In the genomic region with DNA sequence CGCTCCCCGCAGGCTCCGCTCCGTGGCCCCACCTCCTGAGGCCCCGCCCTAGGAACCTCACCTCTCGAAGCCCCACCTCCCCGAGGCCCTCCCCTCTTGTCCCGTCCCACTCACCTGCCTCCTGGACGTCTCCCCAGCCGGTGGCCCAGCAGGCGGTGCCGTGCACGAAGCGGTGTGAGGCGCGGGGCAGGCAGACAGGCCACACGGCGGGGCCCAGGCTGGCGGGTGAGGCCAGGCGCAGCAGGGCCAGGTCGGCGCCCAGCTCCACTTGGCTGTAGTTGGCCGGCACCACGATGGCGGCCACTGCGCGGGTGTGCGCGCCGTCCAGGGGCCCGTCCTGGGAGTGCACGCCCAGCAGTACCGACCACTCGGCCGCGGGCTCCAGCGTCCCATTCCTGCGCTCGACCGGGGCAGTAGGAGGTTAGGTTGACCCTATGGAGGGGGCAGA, we compare ENCODE assay signal across 15 cellular contexts. TPM values are rescaled to one million over a fixed set of nuclear protein-coding genes. Genes with fewer than 3 reads are reported as not detected.
DNase-seq lines count a peak whose midpoint lies in the region; ATAC-seq, FAIRE-seq and TF ChIP-seq lines count a peak whose summit lies in the region.
"Had no signal": no experiment of that assay in that cellular context is flagged by ENCODE, and none has a peak within 500 bp of the region (broad histone marks: within the 10 kb centered on the region; RNA-seq: fewer than 3 reads in every experiment).

No MANE protein-coding gene starts in this region.

- H3K9me3 ChIP-seq in keratinocyte (ENCODE audit: control insufficient read depth, low read depth, low read length) (no peaks in the 10 kb centered on the region), smooth muscle cell (replicated peaks; ENCODE audit: low read depth) (no peaks in the 10 kb centered on the region), aorta (ENCODE audit: control insufficient read depth, low read length) (no peaks in the 10 kb centered on the region)
- H3K9me3 ChIP-seq: A549 had no signal

- in situ Hi-C loops in GM13976 (cut with MboI; ENCODE audit: low sequenced_read_pairs, unreplicated experiment): no loop called here

- H3K4me3 ChIP-seq in bronchial epithelial cell (ENCODE audit: low read depth, low read length) (peak overlapping the region; percentile 3), keratinocyte (ENCODE audit: control insufficient read depth in 2 of 3, extremely low read depth in 1 of 3, insufficient read depth in 2 of 3, low read depth in 1 of 3, low read length in 3 of 3) (peak overlapping the region in 2 of 3 experiments; percentile 18 to 41), smooth muscle cell (no peak overlapping the region), aorta (ENCODE audit: low read length in 2 of 2) (no peak overlapping the region)
- H3K4me3 ChIP-seq: A549 had no signal

- H3K4me1 ChIP-seq in keratinocyte (ENCODE audit: control insufficient read depth, extremely low read depth, insufficient read depth, low read length) (peaks cover 7% of the 10 kb centered on the region), smooth muscle cell (ENCODE audit: low read depth) (no peaks in the 10 kb centered on the region), aorta (ENCODE audit: control insufficient read depth in 1 of 2, insufficient read depth in 2 of 2, low read length in 2 of 2) (no peaks in the 10 kb centered on the region)

- H3K27me3 ChIP-seq in bronchial epithelial cell (ENCODE audit: control insufficient read depth, insufficient read depth, low read length): no peaks in the 10 kb centered on the region
- no peaks in the 10 kb centered on the region for H3K27me3 ChIP-seq in keratinocyte (ENCODE audit: control insufficient read depth, extremely low read depth, insufficient read depth, low read length)
- peaks cover 27% of the 10 kb centered on the region for H3K27me3 ChIP-seq in smooth muscle cell (ENCODE audit: low read depth)
- no peaks in the 10 kb centered on the region for H3K27me3 ChIP-seq in aorta (ENCODE audit: control insufficient read depth in 1 of 2, insufficient read depth in 2 of 2, low read length in 1 of 2)

- intact Hi-C loops in aorta (cut with DNase I): loop anchor here in 1 of 2 donors (10.0 kb wide), 1 partner anchor 164 kb away; a partner anchor contains a TSS

- H3K27ac ChIP-seq in keratinocyte (ENCODE audit: control insufficient read depth, insufficient read depth, low read length) (no peak overlapping the region), smooth muscle cell (ENCODE audit: low read depth) (no peak overlapping the region), aorta (ENCODE audit: low read depth in 1 of 2, low read length in 2 of 2) (no peak overlapping the region)
- H3K27ac ChIP-seq: A549 had no signal

- H3K4me2 ChIP-seq in keratinocyte (ENCODE audit: control insufficient read depth, extremely low read depth, insufficient read depth, low read depth, low read length): peak overlapping the region; percentile 61
- H3K4me2 ChIP-seq in smooth muscle cell: peak overlapping the region; percentile 74
- H3K4me2 ChIP-seq: A549 had no signal

- peak overlapping the region; percentile 20 for H2AFZ ChIP-seq in keratinocyte (ENCODE audit: control insufficient read depth, low read length)
- peak overlapping the region; percentile 84 for H2AFZ ChIP-seq in smooth muscle cell (ENCODE audit: low read depth)

- H3K36me3 ChIP-seq in bronchial epithelial cell (ENCODE audit: control insufficient read depth, insufficient read depth, low read length): no peaks in the 10 kb centered on the region
- H3K36me3 ChIP-seq in keratinocyte (ENCODE audit: control insufficient read depth in 2 of 2, extremely low read depth in 1 of 2, insufficient read depth in 2 of 2, low read length in 2 of 2): no peaks in the 10 kb centered on the region
- no peaks in the 10 kb centered on the region for H3K36me3 ChIP-seq in smooth muscle cell (ENCODE audit: low read depth)
- no peaks in the 10 kb centered on the region for H3K36me3 ChIP-seq in aorta (ENCODE audit: control insufficient read depth in 1 of 2, insufficient read depth in 2 of 2, low read length in 1 of 2)

- no peak for ATAC-seq in aorta (ENCODE audit: low FRiP score)
- ATAC-seq: activated CD8-positive, alpha-beta T cell treated with anti-CD3 and anti-CD28 coated beads for 36 hours; T-helper 17 cell had no signal

- dilution Hi-C loops in keratinocyte (cut with MboI; ENCODE audit: extremely low pct_ligation_motif_present, low sequenced_read_pairs): no loop called here

- no peak for FAIRE-seq in bronchial epithelial cell (lab: Jason Lieb, UNC)
- no peak for FAIRE-seq in keratinocyte (lab: Jason Lieb, UNC)
- FAIRE-seq: A549 had no signal

- peak; percentile 22 for DNase-seq in NCI-H2029 (lab: John Stamatoyannopoulos, UW)
- DNase-seq in NCI-H2029 treated with DMSO at 0.1 percent for 48 hours (lab: John Stamatoyannopoulos, UW): no peak
- DNase-seq in bronchial epithelial cell (ENCODE audit: low read depth): peak; percentile 44
- no peak for DNase-seq in keratinocyte (ENCODE audit: low read depth, low spot score)
- no peak for DNase-seq in smooth muscle cell (lab: John Stamatoyannopoulos, UW; ENCODE audit: unreplicated experiment)
- no peak for DNase-seq in epidermal melanocyte (ENCODE audit: insufficient read length, low spot score)
- no peak for DNase-seq in aorta
- no peak for DNase-seq in GM13976 (ENCODE audit: low spot score)
- DNase-seq: activated CD8-positive, alpha-beta T cell treated with anti-CD3 and anti-CD28 coated beads for 36 hours; NCI-H1417 treated with DMSO at 0.1 percent for 48 hours; T-helper 17 cell had no signal

- H3K9ac ChIP-seq in keratinocyte (ENCODE audit: control insufficient read depth, extremely low read depth, insufficient read depth, low read length) (no peak overlapping the region), smooth muscle cell (ENCODE audit: low read depth) (no peak overlapping the region)

- TF ChIP-seq CTCF in bronchial epithelial cell (IDR thresholded peaks at IDR 0.05; ENCODE audit: insufficient read depth, low read length, severe bottlenecking) (no peak), keratinocyte (optimal IDR thresholded peaks at IDR 0.05 in 1 of 3, IDR thresholded peaks at IDR 0.05 in 1 of 3, conservative IDR thresholded peaks at IDR 0.05 in 1 of 3; ENCODE audit: extremely low read depth in 1 of 3, insufficient read depth in 2 of 3, low read length in 3 of 3) (peak in 1 of 3 experiments; percentile 27), smooth muscle cell (IDR thresholded peaks at IDR 0.05; ENCODE audit: borderline replicate concordance, insufficient read depth, poor library complexity, severe bottlenecking) (no peak), GM13976 (IDR thresholded peaks at IDR 0.05; ENCODE audit: borderline replicate concordance, control extremely low read depth, extremely low read depth, insufficient read depth, missing control alignments) (no peak)

- H3K79me2 ChIP-seq in keratinocyte (ENCODE audit: control insufficient read depth, insufficient read depth, low read length) (no peaks in the 10 kb centered on the region), smooth muscle cell (ENCODE audit: low read depth) (no peaks in the 10 kb centered on the region)

- WGBS in smooth muscle cell (ENCODE audit: low lambda C conversion rate): 18% methylated on average over 30 of the region's 40 CpGs
- 7 to 11% methylated on average over 30 to 40 of the region's 40 CpGs for WGBS in aorta, 2 donors

- no peaks in the 10 kb centered on the region for H3K9me1 ChIP-seq in keratinocyte (ENCODE audit: control insufficient read depth, extremely low read depth, insufficient read depth, low read length)

- no peaks in the 10 kb centered on the region for H3F3A ChIP-seq in smooth muscle cell (ENCODE audit: low read depth)

- no peaks in the 10 kb centered on the region for H4K20me1 ChIP-seq in keratinocyte (ENCODE audit: control insufficient read depth, extremely low read depth, insufficient read depth, low read length)
- H4K20me1 ChIP-seq in smooth muscle cell (ENCODE audit: low read depth): no peaks in the 10 kb centered on the region

RNA-seq across cellular contexts. Expression of a gene that starts 1.6 kb away (rescaled TPM):
- total RNA-seq in bronchial epithelial cell (0.26 and 1.3 TPM in 2 replicates), smooth muscle cell (1.6 TPM in 1 of 2 replicates, not detected in the other), aorta (1 to 10 TPM; 3.5 to 8.8 TPM)
- polyA plus RNA-seq in keratinocyte (0.08 to 0.95 TPM (median 0.43 TPM) in 3 replicates), smooth muscle cell (0.31 and 0.66 TPM in 2 replicates), aorta (1 to 10 TPM; 4.2 to 5.1 TPM)
- polyA plus RNA-seq in keratinocyte (2011; ENCODE audit: low read depth): not detected
- polyA plus RNA-seq in keratinocyte (2011; cell fraction: cytosol; rRNA removed): 0.21 and 0.42 TPM in 2 replicates
- polyA plus RNA-seq in keratinocyte (2011; cell fraction: nucleus; rRNA removed): 0.28 and 0.39 TPM in 2 replicates
- polyA plus RNA-seq in keratinocyte (2012; ENCODE audit: low replicate concordance): 0.31 and 3.0 TPM in 2 replicates
- 0.26 TPM in 1 of 3 replicates, not detected in the others for polyA minus RNA-seq in keratinocyte
- polyA minus RNA-seq in keratinocyte (2011; cell fraction: cytosol; rRNA and poly(A)+ RNA removed): 3.5 TPM
- polyA minus RNA-seq in keratinocyte (2011; cell fraction: nucleus; rRNA and poly(A)+ RNA removed): not detected in 2 replicates

RNA-seq across cellular contexts. Expression of a gene that starts 12.8 kb away (rescaled TPM):
- total RNA-seq in bronchial epithelial cell (15.0 and 31.0 TPM in 2 replicates), smooth muscle cell (15.1 and 17.3 TPM in 2 replicates), aorta (not detected)
- polyA plus RNA-seq in keratinocyte (31.2 to 65.3 TPM (median 46.4 TPM) in 3 replicates), smooth muscle cell (13.9 and 68.0 TPM in 2 replicates), aorta (10 to 100 TPM in 1 of 2 donors, under 1 TPM in 1; 0.77 to 11.9 TPM)
- polyA plus RNA-seq in keratinocyte (2011; ENCODE audit: low read depth): 98.4 TPM
- polyA plus RNA-seq in keratinocyte (2011; cell fraction: cytosol; rRNA removed): 29.2 and 43.2 TPM in 2 replicates
- 130 and 172 TPM in 2 replicates for polyA plus RNA-seq in keratinocyte (2011; cell fraction: nucleus; rRNA removed)
- polyA plus RNA-seq in keratinocyte (2012; ENCODE audit: low replicate concordance): 48.9 and 381 TPM in 2 replicates
- polyA minus RNA-seq in keratinocyte: 41.0 to 94.3 TPM (median 74.2 TPM) in 3 replicates
- 89.6 TPM for polyA minus RNA-seq in keratinocyte (2011; cell fraction: cytosol; rRNA and poly(A)+ RNA removed)
- 113 and 118 TPM in 2 replicates for polyA minus RNA-seq in keratinocyte (2011; cell fraction: nucleus; rRNA and poly(A)+ RNA removed)
- total RNA-seq: activated CD8-positive, alpha-beta T cell treated with anti-CD3 and anti-CD28 coated beads for 36 hours; fibroblast of villous mesenchyme; HT1080; T-helper 17 cell; temporal lobe had no signal

RNA-seq across cellular contexts. Expression of a gene that starts 30.8 kb away (rescaled TPM):
- total RNA-seq in bronchial epithelial cell (34.1 and 54.5 TPM in 2 replicates), smooth muscle cell (26.3 and 32.9 TPM in 2 replicates), aorta (10 to 100 TPM; 51.6 to 61.1 TPM)
- polyA plus RNA-seq in keratinocyte (25.9 to 26.4 TPM (median 26.1 TPM) in 3 replicates), smooth muscle cell (27.4 and 29.1 TPM in 2 replicates), aorta (10 to 100 TPM; 24.3 to 65.7 TPM)
- 21.1 TPM for polyA plus RNA-seq in keratinocyte (2011; ENCODE audit: low read depth)
- 16.3 and 17.4 TPM in 2 replicates for polyA plus RNA-seq in keratinocyte (2011; cell fraction: cytosol; rRNA removed)
- polyA plus RNA-seq in keratinocyte (2011; cell fraction: nucleus; rRNA removed): 40.6 and 41.8 TPM in 2 replicates
- 20.1 and 28.2 TPM in 2 replicates for polyA plus RNA-seq in keratinocyte (2012; ENCODE audit: low replicate concordance)
- 13.0 to 20.1 TPM (median 15.9 TPM) in 3 replicates for polyA minus RNA-seq in keratinocyte
- 17.3 TPM for polyA minus RNA-seq in keratinocyte (2011; cell fraction: cytosol; rRNA and poly(A)+ RNA removed)
- 9.5 and 13.0 TPM in 2 replicates for polyA minus RNA-seq in keratinocyte (2011; cell fraction: nucleus; rRNA and poly(A)+ RNA removed)

RNA-seq across cellular contexts. Expression of a gene that starts 31.6 kb away (rescaled TPM):
- total RNA-seq in bronchial epithelial cell (24.2 and 25.0 TPM in 2 replicates), smooth muscle cell (56.2 and 58.6 TPM in 2 replicates), aorta (100 to 1,000 TPM; 243 to 254 TPM)
- polyA plus RNA-seq in keratinocyte (88.0 to 210 TPM (median 199 TPM) in 3 replicates), smooth muscle cell (225 and 316 TPM in 2 replicates), aorta (100 to 1,000 TPM in 1 of 2 donors, 10 to 100 TPM in 1; 95.7 to 329 TPM)
- 138 TPM for polyA plus RNA-seq in keratinocyte (2011; ENCODE audit: low read depth)
- polyA plus RNA-seq in keratinocyte (2011; cell fraction: cytosol; rRNA removed): 50.2 and 69.9 TPM in 2 replicates
- 170 and 201 TPM in 2 replicates for polyA plus RNA-seq in keratinocyte (2011; cell fraction: nucleus; rRNA removed)
- polyA plus RNA-seq in keratinocyte (2012; ENCODE audit: low replicate concordance): 196 and 474 TPM in 2 replicates
- polyA minus RNA-seq in keratinocyte: 44.0 to 226 TPM (median 102 TPM) in 3 replicates
- polyA minus RNA-seq in keratinocyte (2011; cell fraction: cytosol; rRNA and poly(A)+ RNA removed): 112 TPM
- 53.8 and 89.2 TPM in 2 replicates for polyA minus RNA-seq in keratinocyte (2011; cell fraction: nucleus; rRNA and poly(A)+ RNA removed)

RNA-seq across cellular contexts. Expression of a gene that starts 40.1 kb away (rescaled TPM):
- total RNA-seq in bronchial epithelial cell: 7.4 and 7.9 TPM in 2 replicates
- 17.2 to 35.7 TPM (median 19.9 TPM) in 3 replicates for polyA plus RNA-seq in keratinocyte
- 6.6 TPM for polyA plus RNA-seq in keratinocyte (2011; ENCODE audit: low read depth)
- 20.0 and 36.7 TPM in 2 replicates for polyA plus RNA-seq in keratinocyte (2011; cell fraction: cytosol; rRNA removed)
- polyA plus RNA-seq in keratinocyte (2011; cell fraction: nucleus; rRNA removed): 16.4 and 20.7 TPM in 2 replicates
- polyA plus RNA-seq in keratinocyte (2012; ENCODE audit: low replicate concordance): 30.4 and 38.5 TPM in 2 replicates
- 15.3 to 56.4 TPM (median 16.2 TPM) in 3 replicates for polyA minus RNA-seq in keratinocyte
- 32.4 TPM for polyA minus RNA-seq in keratinocyte (2011; cell fraction: cytosol; rRNA and poly(A)+ RNA removed)
- polyA minus RNA-seq in keratinocyte (2011; cell fraction: nucleus; rRNA and poly(A)+ RNA removed): 7.4 and 9.0 TPM in 2 replicates
- total RNA-seq in smooth muscle cell: 32.1 and 40.5 TPM in 2 replicates
- polyA plus RNA-seq in smooth muscle cell: 82.6 and 87.9 TPM in 2 replicates
- total RNA-seq in aorta: 10 to 100 TPM; 28.6 to 37.2 TPM
- 10 to 100 TPM; 16.7 to 32.0 TPM for polyA plus RNA-seq in aorta

Comparison
In these comparisons a context has a peak if more than half of its experiments do, and no peak if none do; other contexts are left out.
1. DNase-seq: peak in NCI-H2029 (single experiment) and bronchial epithelial cell (single experiment); none in NCI-H2029 treated with DMSO at 0.1 percent for 48 hours (single experiment), keratinocyte (single experiment), smooth muscle cell (single experiment), epidermal melanocyte (single experiment), aorta (0 of 2) and GM13976 (single experiment).
2. H3K4me3 ChIP-seq: peak in bronchial epithelial cell (single experiment) and keratinocyte (2 of 3); none in smooth muscle cell (single experiment) and aorta (0 of 2).
3. RNA of a gene that starts 12.8 kb away (total RNA-seq): 15.1 to 17.3 TPM in smooth muscle cell and 15.0 to 31.0 TPM in bronchial epithelial cell; not detected in aorta; every median in the first group is over 10 times any median in the second.